1 cellular context compared by ENCODE assay signal in the genomic region with DNA sequence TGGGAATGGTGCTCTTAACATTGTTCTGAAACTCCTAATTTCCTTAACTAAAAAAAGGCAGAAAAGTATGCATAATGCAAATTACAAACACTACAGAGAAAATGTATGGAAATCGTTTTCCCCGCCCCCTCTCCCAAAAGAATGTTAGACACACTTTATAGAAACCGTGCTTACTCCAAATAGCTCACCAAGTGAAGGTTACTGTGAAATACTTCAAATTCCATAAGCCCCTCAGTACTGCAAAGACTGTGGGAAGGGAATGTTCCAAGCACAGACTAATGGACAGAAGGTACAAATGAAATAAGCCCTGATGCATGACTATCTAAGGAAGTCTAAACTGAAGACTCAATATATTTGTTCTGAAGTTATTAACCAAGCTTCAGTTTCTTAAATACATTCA.
TF ChIP-seq lines count a peak whose summit lies in the region.

No MANE protein-coding gene starts in this region.

TF ChIP-seq in GM23338, 12 proteins besides CTCF, POLR2A, EP300 and RAD21 (continued from another document):
- TF ChIP-seq, protein P1, sequence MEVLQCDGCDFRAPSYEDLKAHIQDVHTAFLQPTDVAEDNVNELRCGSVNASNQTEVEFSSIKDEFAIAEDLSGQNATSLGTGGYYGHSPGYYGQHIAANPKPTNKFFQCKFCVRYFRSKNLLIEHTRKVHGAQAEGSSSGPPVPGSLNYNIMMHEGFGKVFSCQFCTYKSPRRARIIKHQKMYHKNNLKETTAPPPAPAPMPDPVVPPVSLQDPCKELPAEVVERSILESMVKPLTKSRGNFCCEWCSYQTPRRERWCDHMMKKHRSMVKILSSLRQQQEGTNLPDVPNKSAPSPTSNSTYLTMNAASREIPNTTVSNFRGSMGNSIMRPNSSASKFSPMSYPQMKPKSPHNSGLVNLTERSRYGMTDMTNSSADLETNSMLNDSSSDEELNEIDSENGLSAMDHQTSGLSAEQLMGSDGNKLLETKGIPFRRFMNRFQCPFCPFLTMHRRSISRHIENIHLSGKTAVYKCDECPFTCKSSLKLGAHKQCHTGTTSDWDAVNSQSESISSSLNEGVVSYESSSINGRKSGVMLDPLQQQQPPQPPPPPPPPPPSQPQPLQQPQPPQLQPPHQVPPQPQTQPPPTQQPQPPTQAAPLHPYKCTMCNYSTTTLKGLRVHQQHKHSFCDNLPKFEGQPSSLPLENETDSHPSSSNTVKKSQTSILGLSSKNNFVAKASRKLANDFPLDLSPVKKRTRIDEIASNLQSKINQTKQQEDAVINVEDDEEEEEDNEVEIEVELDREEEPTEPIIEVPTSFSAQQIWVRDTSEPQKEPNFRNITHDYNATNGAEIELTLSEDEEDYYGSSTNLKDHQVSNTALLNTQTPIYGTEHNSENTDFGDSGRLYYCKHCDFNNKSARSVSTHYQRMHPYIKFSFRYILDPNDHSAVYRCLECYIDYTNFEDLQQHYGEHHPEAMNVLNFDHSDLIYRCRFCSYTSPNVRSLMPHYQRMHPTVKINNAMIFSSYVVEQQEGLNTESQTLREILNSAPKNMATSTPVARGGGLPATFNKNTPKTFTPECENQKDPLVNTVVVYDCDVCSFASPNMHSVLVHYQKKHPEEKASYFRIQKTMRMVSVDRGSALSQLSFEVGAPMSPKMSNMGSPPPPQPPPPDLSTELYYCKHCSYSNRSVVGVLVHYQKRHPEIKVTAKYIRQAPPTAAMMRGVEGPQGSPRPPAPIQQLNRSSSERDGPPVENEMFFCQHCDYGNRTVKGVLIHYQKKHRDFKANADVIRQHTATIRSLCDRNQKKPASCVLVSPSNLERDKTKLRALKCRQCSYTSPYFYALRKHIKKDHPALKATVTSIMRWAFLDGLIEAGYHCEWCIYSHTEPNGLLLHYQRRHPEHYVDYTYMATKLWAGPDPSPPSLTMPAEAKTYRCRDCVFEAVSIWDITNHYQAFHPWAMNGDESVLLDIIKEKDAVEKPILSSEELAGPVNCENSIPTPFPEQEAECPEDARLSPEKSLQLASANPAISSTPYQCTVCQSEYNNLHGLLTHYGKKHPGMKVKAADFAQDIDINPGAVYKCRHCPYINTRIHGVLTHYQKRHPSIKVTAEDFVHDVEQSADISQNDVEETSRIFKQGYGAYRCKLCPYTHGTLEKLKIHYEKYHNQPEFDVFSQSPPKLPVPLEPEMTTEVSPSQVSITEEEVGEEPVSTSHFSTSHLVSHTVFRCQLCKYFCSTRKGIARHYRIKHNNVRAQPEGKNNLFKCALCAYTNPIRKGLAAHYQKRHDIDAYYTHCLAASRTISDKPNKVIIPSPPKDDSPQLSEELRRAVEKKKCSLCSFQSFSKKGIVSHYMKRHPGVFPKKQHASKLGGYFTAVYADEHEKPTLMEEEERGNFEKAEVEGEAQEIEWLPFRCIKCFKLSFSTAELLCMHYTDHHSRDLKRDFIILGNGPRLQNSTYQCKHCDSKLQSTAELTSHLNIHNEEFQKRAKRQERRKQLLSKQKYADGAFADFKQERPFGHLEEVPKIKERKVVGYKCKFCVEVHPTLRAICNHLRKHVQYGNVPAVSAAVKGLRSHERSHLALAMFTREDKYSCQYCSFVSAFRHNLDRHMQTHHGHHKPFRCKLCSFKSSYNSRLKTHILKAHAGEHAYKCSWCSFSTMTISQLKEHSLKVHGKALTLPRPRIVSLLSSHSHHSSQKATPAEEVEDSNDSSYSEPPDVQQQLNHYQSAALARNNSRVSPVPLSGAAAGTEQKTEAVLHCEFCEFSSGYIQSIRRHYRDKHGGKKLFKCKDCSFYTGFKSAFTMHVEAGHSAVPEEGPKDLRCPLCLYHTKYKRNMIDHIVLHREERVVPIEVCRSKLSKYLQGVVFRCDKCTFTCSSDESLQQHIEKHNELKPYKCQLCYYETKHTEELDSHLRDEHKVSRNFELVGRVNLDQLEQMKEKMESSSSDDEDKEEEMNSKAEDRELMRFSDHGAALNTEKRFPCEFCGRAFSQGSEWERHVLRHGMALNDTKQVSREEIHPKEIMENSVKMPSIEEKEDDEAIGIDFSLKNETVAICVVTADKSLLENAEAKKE (CRISPR knock-in tag; IDR thresholded peaks at IDR 0.05) = no peak
- TF ChIP-seq POLR2AphosphoS5 (IDR thresholded peaks at IDR 0.05; ENCODE audit: low read depth) = no peak
- no peak for TF ChIP-seq CREB1 (CRISPR knock-in tag; IDR thresholded peaks at IDR 0.05; ENCODE audit: low read depth)
- TF ChIP-seq NANOG (IDR thresholded peaks at IDR 0.05; ENCODE audit: borderline replicate concordance) = no peak
- TF ChIP-seq, protein P2, sequence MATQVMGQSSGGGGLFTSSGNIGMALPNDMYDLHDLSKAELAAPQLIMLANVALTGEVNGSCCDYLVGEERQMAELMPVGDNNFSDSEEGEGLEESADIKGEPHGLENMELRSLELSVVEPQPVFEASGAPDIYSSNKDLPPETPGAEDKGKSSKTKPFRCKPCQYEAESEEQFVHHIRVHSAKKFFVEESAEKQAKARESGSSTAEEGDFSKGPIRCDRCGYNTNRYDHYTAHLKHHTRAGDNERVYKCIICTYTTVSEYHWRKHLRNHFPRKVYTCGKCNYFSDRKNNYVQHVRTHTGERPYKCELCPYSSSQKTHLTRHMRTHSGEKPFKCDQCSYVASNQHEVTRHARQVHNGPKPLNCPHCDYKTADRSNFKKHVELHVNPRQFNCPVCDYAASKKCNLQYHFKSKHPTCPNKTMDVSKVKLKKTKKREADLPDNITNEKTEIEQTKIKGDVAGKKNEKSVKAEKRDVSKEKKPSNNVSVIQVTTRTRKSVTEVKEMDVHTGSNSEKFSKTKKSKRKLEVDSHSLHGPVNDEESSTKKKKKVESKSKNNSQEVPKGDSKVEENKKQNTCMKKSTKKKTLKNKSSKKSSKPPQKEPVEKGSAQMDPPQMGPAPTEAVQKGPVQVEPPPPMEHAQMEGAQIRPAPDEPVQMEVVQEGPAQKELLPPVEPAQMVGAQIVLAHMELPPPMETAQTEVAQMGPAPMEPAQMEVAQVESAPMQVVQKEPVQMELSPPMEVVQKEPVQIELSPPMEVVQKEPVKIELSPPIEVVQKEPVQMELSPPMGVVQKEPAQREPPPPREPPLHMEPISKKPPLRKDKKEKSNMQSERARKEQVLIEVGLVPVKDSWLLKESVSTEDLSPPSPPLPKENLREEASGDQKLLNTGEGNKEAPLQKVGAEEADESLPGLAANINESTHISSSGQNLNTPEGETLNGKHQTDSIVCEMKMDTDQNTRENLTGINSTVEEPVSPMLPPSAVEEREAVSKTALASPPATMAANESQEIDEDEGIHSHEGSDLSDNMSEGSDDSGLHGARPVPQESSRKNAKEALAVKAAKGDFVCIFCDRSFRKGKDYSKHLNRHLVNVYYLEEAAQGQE (IDR thresholded peaks at IDR 0.05; ENCODE audit: unreplicated experiment) = no peak
- TF ChIP-seq ZNF114 (CRISPR knock-in tag; IDR thresholded peaks at IDR 0.05) = no peak
- TF ChIP-seq EZH2phosphoT487 (IDR thresholded peaks at IDR 0.05; ENCODE audit: unreplicated experiment) = no peak
- no peak for TF ChIP-seq EZH2 (IDR thresholded peaks at IDR 0.05; ENCODE audit: low read depth, unreplicated experiment)
- TF ChIP-seq ZNF331 (CRISPR knock-in tag; IDR thresholded peaks at IDR 0.05; ENCODE audit: low read depth) = no peak
- TF ChIP-seq, protein P3, sequence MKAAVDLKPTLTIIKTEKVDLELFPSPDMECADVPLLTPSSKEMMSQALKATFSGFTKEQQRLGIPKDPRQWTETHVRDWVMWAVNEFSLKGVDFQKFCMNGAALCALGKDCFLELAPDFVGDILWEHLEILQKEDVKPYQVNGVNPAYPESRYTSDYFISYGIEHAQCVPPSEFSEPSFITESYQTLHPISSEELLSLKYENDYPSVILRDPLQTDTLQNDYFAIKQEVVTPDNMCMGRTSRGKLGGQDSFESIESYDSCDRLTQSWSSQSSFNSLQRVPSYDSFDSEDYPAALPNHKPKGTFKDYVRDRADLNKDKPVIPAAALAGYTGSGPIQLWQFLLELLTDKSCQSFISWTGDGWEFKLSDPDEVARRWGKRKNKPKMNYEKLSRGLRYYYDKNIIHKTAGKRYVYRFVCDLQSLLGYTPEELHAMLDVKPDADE (IDR thresholded peaks at IDR 0.05) = no peak
